Comparison of ENCODE assay signal across 11 cellular contexts in genomic region chr1:12464627-12465056, GRCh38.
DNase-seq lines count a peak whose midpoint lies in the region; ATAC-seq, FAIRE-seq and TF ChIP-seq lines count a peak whose summit lies in the region.
"Had no signal": no experiment of that assay in that cellular context is flagged by ENCODE, and none has a peak within 500 bp of the region (broad histone marks: within the 10 kb centered on the region; RNA-seq: fewer than 3 reads in every experiment).

No MANE protein-coding gene starts in this region.

- DNase-seq in GM04503 (ENCODE audit: low read depth) (peak; percentile 90), astrocyte (ENCODE audit: low read depth) (peak; percentile 99), right atrium auricular region (ENCODE audit: low spot score) (peak; percentile 75), gastrocnemius medialis (peak; percentile 84 to 88), GM19239 (ENCODE audit: insufficient read length, low spot score) (no peak), DMS53 treated with DMSO at 0.1 percent for 48 hours (lab: John Stamatoyannopoulos, UW; ENCODE audit: unreplicated experiment) (no peak), NCI-H146 treated with DMSO at 0.1 percent for 48 hours (lab: John Stamatoyannopoulos, UW; ENCODE audit: unreplicated experiment) (no peak)
- DNase-seq in activated naive CD8-positive, alpha-beta T cell treated with anti-CD3 and anti-CD28 coated beads, Interleukin-2, amount 50 U/mL, for 24 hours, result no peak
- DNase-seq: kidney; stimulated activated naive CD8-positive, alpha-beta T cell treated with anti-CD3 and anti-CD28 coated beads, Interleukin-15, amount 100 ng/mL, for 72 hours; T-helper 9 cell had no signal

- ATAC-seq in gastrocnemius medialis, result peak; percentile 91 to 97
- no peak for ATAC-seq in activated naive CD8-positive, alpha-beta T cell treated with anti-CD3 and anti-CD28 coated beads, Interleukin-2, amount 50 U/mL, for 24 hours
- ATAC-seq: stimulated activated naive CD8-positive, alpha-beta T cell treated with anti-CD3 and anti-CD28 coated beads, Interleukin-15, amount 100 ng/mL, for 72 hours had no signal

- H3K27ac ChIP-seq in astrocyte (ENCODE audit: low read depth, low read length), result peak overlapping the region; percentile 79
- H3K27ac ChIP-seq in right atrium auricular region, result peak overlapping the region; percentile 46
- H3K27ac ChIP-seq in gastrocnemius medialis, result peak overlapping the region; percentile 67 to 89 (median 81)

- peak overlapping the region; percentile 28 for H3K9ac ChIP-seq in astrocyte (ENCODE audit: low read length)

- peak overlapping the region; percentile 12 for H3K27ac Mint-ChIP-seq in astrocyte (ENCODE audit: unreplicated experiment)
- no peak overlapping the region for H3K27ac Mint-ChIP-seq in activated naive CD8-positive, alpha-beta T cell treated with anti-CD3 and anti-CD28 coated beads, Interleukin-2, amount 50 U/mL, for 24 hours
- H3K27ac Mint-ChIP-seq: stimulated activated naive CD8-positive, alpha-beta T cell treated with anti-CD3 and anti-CD28 coated beads, Interleukin-15, amount 100 ng/mL, for 72 hours had no signal

- peak overlapping the region; percentile 51 for H3K4me2 ChIP-seq in astrocyte (ENCODE audit: low read length)

- in situ Hi-C loops in gastrocnemius medialis (cut with MboI; ENCODE audit: low sequenced_read_pairs in 4 of 4), result no loop called here

- intact Hi-C loops in gastrocnemius medialis (cut with DNase I; ENCODE audit: low total_unique reads), result loop anchor here (5.0 kb wide), 1 partner anchor 133 kb away; no protein-coding TSS in a partner anchor

- FAIRE-seq in astrocyte (lab: Jason Lieb, UNC) (peak; percentile 26), GM19239 (lab: Jason Lieb, UNC) (no peak)
- FAIRE-seq: kidney had no signal

- H3K4me1 ChIP-seq in astrocyte (ENCODE audit: insufficient read depth, low read length) (peaks cover 44% of the 10 kb centered on the region), right atrium auricular region (peaks cover 0 to 54% of the 10 kb centered on the region in 2 donors), gastrocnemius medialis (peaks cover 61 to 70% of the 10 kb centered on the region in 2 donors)

- no peak overlapping the region for H3K4me3 Mint-ChIP-seq in astrocyte (ENCODE audit: unreplicated experiment)
- no peak overlapping the region for H3K4me3 Mint-ChIP-seq in activated naive CD8-positive, alpha-beta T cell treated with anti-CD3 and anti-CD28 coated beads, Interleukin-2, amount 50 U/mL, for 24 hours
- H3K4me3 Mint-ChIP-seq: stimulated activated naive CD8-positive, alpha-beta T cell treated with anti-CD3 and anti-CD28 coated beads, Interleukin-15, amount 100 ng/mL, for 72 hours had no signal

- H3K36me3 Mint-ChIP-seq in astrocyte (ENCODE audit: low read depth, unreplicated experiment), result peaks cover 9% of the 10 kb centered on the region
- peaks cover 66% of the 10 kb centered on the region for H3K36me3 Mint-ChIP-seq in activated naive CD8-positive, alpha-beta T cell treated with anti-CD3 and anti-CD28 coated beads, Interleukin-2, amount 50 U/mL, for 24 hours (ENCODE audit: low read depth)

- no peaks in the 10 kb centered on the region for H3K36me3 ChIP-seq in astrocyte (ENCODE audit: insufficient read depth, low read length)
- H3K36me3 ChIP-seq in right atrium auricular region, result peaks cover 8% of the 10 kb centered on the region
- H3K36me3 ChIP-seq in gastrocnemius medialis, result no peaks in the 10 kb centered on the region

- peaks cover 21% of the 10 kb centered on the region for H3K4me1 Mint-ChIP-seq in astrocyte (ENCODE audit: low read depth, unreplicated experiment)
- peaks cover 53% of the 10 kb centered on the region for H3K4me1 Mint-ChIP-seq in activated naive CD8-positive, alpha-beta T cell treated with anti-CD3 and anti-CD28 coated beads, Interleukin-2, amount 50 U/mL, for 24 hours

- no peak overlapping the region for H2AFZ ChIP-seq in astrocyte (ENCODE audit: low read depth, low read length)

- TF ChIP-seq POLR2A in gastrocnemius medialis (IDR thresholded peaks at IDR 0.05), result no peak

- H3K79me2 ChIP-seq in astrocyte (ENCODE audit: insufficient read depth, low read length), result no peaks in the 10 kb centered on the region

- no peak for TF ChIP-seq CTCF in astrocyte (IDR thresholded peaks at IDR 0.05; ENCODE audit: insufficient read depth, low read depth, low read length)
- TF ChIP-seq CTCF in right atrium auricular region (IDR thresholded peaks at IDR 0.05), result no peak
- no peak for TF ChIP-seq CTCF in gastrocnemius medialis (IDR thresholded peaks at IDR 0.05 in 4 of 5, conservative IDR thresholded peaks at IDR 0.05 in 1 of 5)

- H3K9me3 ChIP-seq in astrocyte (ENCODE audit: insufficient read depth, low read depth, low read length) (no peaks in the 10 kb centered on the region), right atrium auricular region (no peaks in the 10 kb centered on the region), gastrocnemius medialis (no peaks in the 10 kb centered on the region)

- H3K27me3 ChIP-seq in astrocyte (ENCODE audit: insufficient read depth, low read length) (no peaks in the 10 kb centered on the region), right atrium auricular region (no peaks in the 10 kb centered on the region), gastrocnemius medialis (no peaks in the 10 kb centered on the region)

- H3K27me3 Mint-ChIP-seq in astrocyte (ENCODE audit: low read depth, unreplicated experiment), result no peaks in the 10 kb centered on the region
- H3K27me3 Mint-ChIP-seq in activated naive CD8-positive, alpha-beta T cell treated with anti-CD3 and anti-CD28 coated beads, Interleukin-2, amount 50 U/mL, for 24 hours, result no peaks in the 10 kb centered on the region
- H3K27me3 Mint-ChIP-seq: stimulated activated naive CD8-positive, alpha-beta T cell treated with anti-CD3 and anti-CD28 coated beads, Interleukin-15, amount 100 ng/mL, for 72 hours had no signal

- H3K9me3 Mint-ChIP-seq in astrocyte (ENCODE audit: unreplicated experiment), result no peaks in the 10 kb centered on the region
- H3K9me3 Mint-ChIP-seq in activated naive CD8-positive, alpha-beta T cell treated with anti-CD3 and anti-CD28 coated beads, Interleukin-2, amount 50 U/mL, for 24 hours, result no peaks in the 10 kb centered on the region
- H3K9me3 Mint-ChIP-seq: stimulated activated naive CD8-positive, alpha-beta T cell treated with anti-CD3 and anti-CD28 coated beads, Interleukin-15, amount 100 ng/mL, for 72 hours had no signal

- H4K20me1 ChIP-seq in astrocyte (ENCODE audit: insufficient read depth, low read length), result no peaks in the 10 kb centered on the region

- no peak overlapping the region for H3K4me3 ChIP-seq in astrocyte (ENCODE audit: insufficient read depth, low read depth, low read length)
- H3K4me3 ChIP-seq in right atrium auricular region, result no peak overlapping the region
- H3K4me3 ChIP-seq in gastrocnemius medialis, result peak overlapping the region in 1 of 4 donors; percentile 4

Comparison
In these comparisons a context has a peak if more than half of its experiments do, and no peak if none do; other contexts are left out.
1. DNase-seq: peak in GM04503 (single experiment), astrocyte (single experiment), right atrium auricular region (single experiment) and gastrocnemius medialis (2 of 2); none in GM19239 (single experiment), activated naive CD8-positive, alpha-beta T cell treated with anti-CD3 and anti-CD28 coated beads, Interleukin-2, amount 50 U/mL, for 24 hours (single experiment), DMS53 treated with DMSO at 0.1 percent for 48 hours (single experiment) and NCI-H146 treated with DMSO at 0.1 percent for 48 hours (single experiment).
2. Peak in every context shown above with its lines, with median percentiles within 50 percentile points of each other: H3K27ac ChIP-seq.